ENCODE assay signal across 18 cellular contexts in genomic region chr2:84980263-84980983, GRCh38. TPM values are rescaled to one million over a fixed set of nuclear protein-coding genes. Genes with fewer than 3 reads are reported as not detected.
DNase-seq lines count a peak whose midpoint lies in the region; ATAC-seq and TF ChIP-seq lines count a peak whose summit lies in the region.
"Had no signal": no experiment of that assay in that cellular context is flagged by ENCODE, and none has a peak within 500 bp of the region (broad histone marks: within the 10 kb centered on the region; RNA-seq: fewer than 3 reads in every experiment).

No MANE protein-coding gene starts in this region.

- H3K23ac ChIP-seq in IMR-90 (ENCODE audit: low read depth, low read length): no peak overlapping the region

- peak overlapping the region; percentile 13 for H2BK5ac ChIP-seq in IMR-90 (ENCODE audit: low read depth, low read length, poor library complexity, severe bottlenecking)

- no peaks in the 10 kb centered on the region for H3K9me3 Mint-ChIP-seq in stimulated activated naive CD8-positive, alpha-beta T cell treated with anti-CD3 and anti-CD28 coated beads, Interleukin-15, Interleukin-2, amounts not matched to agents 100 ng/mL and 50 ng/mL, for 24 hours
- H3K9me3 Mint-ChIP-seq in endodermal cell: no peaks in the 10 kb centered on the region
- H3K9me3 Mint-ChIP-seq in type B pancreatic cell: no peaks in the 10 kb centered on the region
- H3K9me3 Mint-ChIP-seq: T-cell had no signal

- peaks cover 4% of the 10 kb centered on the region for H3K36me3 ChIP-seq in IMR-90 (ENCODE audit: control insufficient read depth, insufficient read depth, low read length)
- H3K36me3 ChIP-seq in endodermal cell (ENCODE audit: control insufficient read depth, insufficient read depth, low read length): peaks cover 12% of the 10 kb centered on the region

- peak overlapping the region; percentile 41; the same call in 1 of the 2 replicates for H3K27ac ChIP-seq in IMR-90 (ENCODE audit: insufficient read depth, low read length)
- peak overlapping the region; percentile 10 for H3K27ac ChIP-seq in endodermal cell (ENCODE audit: low read depth, low read length)
- H3K27ac ChIP-seq: hepatocyte, skin epidermis had no signal

- peaks cover 71% of the 10 kb centered on the region for H3K4me1 Mint-ChIP-seq in stimulated activated naive CD8-positive, alpha-beta T cell treated with anti-CD3 and anti-CD28 coated beads, Interleukin-15, Interleukin-2, amounts not matched to agents 100 ng/mL and 50 ng/mL, for 24 hours (ENCODE audit: low read depth)
- peaks cover 4% of the 10 kb centered on the region for H3K4me1 Mint-ChIP-seq in endodermal cell
- H3K4me1 Mint-ChIP-seq in type B pancreatic cell (ENCODE audit: unreplicated experiment): peaks cover 19% of the 10 kb centered on the region

- peaks cover 18% of the 10 kb centered on the region for H3K9me1 ChIP-seq in IMR-90 (ENCODE audit: insufficient read depth, low read length)

- H4K5ac ChIP-seq in IMR-90 (ENCODE audit: low read depth, low read length): no peak overlapping the region

- H3K4ac ChIP-seq in IMR-90 (ENCODE audit: low read depth, low read length): no peak overlapping the region

- H3K4me3 ChIP-seq in IMR-90 (ENCODE audit: insufficient read depth, low read depth, low read length) (no peak overlapping the region), endodermal cell (ENCODE audit: low read length) (no peak overlapping the region)
- H3K4me3 ChIP-seq: hepatocyte, skin epidermis had no signal

- H3K36me3 Mint-ChIP-seq in stimulated activated naive CD8-positive, alpha-beta T cell treated with anti-CD3 and anti-CD28 coated beads, Interleukin-15, Interleukin-2, amounts not matched to agents 100 ng/mL and 50 ng/mL, for 24 hours (ENCODE audit: low read depth): peaks cover 45% of the 10 kb centered on the region
- H3K36me3 Mint-ChIP-seq in endodermal cell (ENCODE audit: low read depth) (peaks cover 14% of the 10 kb centered on the region), type B pancreatic cell (peaks cover 26% of the 10 kb centered on the region)

- no peak overlapping the region for H2AFZ ChIP-seq in IMR-90 (replicated peaks; ENCODE audit: low read length, poor library complexity)
- H2AFZ ChIP-seq: hepatocyte had no signal

- H3K27me3 ChIP-seq in IMR-90 (ENCODE audit: control insufficient read depth, insufficient read depth, low read length) (no peaks in the 10 kb centered on the region), endodermal cell (ENCODE audit: control insufficient read depth, insufficient read depth, low read length, poor library complexity, severe bottlenecking) (no peaks in the 10 kb centered on the region)
- H3K27me3 ChIP-seq: hepatocyte had no signal

- no peak overlapping the region for H3K18ac ChIP-seq in IMR-90 (ENCODE audit: low read depth, low read length)

- H3K79me1 ChIP-seq in IMR-90 (ENCODE audit: low read depth in 1 of 2, low read length in 2 of 2): peaks cover 0 to 52% of the 10 kb centered on the region in 2 experiments; a peak in 2 of 4 replicates

- peak overlapping the region; percentile 10; the same call in 1 of the 2 replicates for H2AK5ac ChIP-seq in IMR-90 (ENCODE audit: low read depth, low read length)

- H2BK20ac ChIP-seq in IMR-90 (ENCODE audit: low read depth, low read length): no peak overlapping the region

- peak overlapping the region; percentile 70 for H3K27ac Mint-ChIP-seq in stimulated activated naive CD8-positive, alpha-beta T cell treated with anti-CD3 and anti-CD28 coated beads, Interleukin-15, Interleukin-2, amounts not matched to agents 100 ng/mL and 50 ng/mL, for 24 hours
- H3K27ac Mint-ChIP-seq in endodermal cell: peak overlapping the region; percentile 56
- peak overlapping the region; percentile 11 for H3K27ac Mint-ChIP-seq in type B pancreatic cell
- H3K27ac Mint-ChIP-seq: T-cell had no signal

- BruUV-seq in IMR-90 (replicated peaks; lab: Mats Ljungman, UMichigan): no TSS peak

- H3K4me1 ChIP-seq in IMR-90 (ENCODE audit: control insufficient read depth, insufficient read depth, low read length) (peaks cover 7% of the 10 kb centered on the region), endodermal cell (ENCODE audit: control insufficient read depth, insufficient read depth, low read length) (no peaks in the 10 kb centered on the region)

- no peak for ATAC-seq in stimulated activated naive CD8-positive, alpha-beta T cell treated with anti-CD3 and anti-CD28 coated beads, Interleukin-15, Interleukin-2, amounts not matched to agents 100 U/mL and 50 U/mL, for 24 hours
- ATAC-seq in IMR-90 (ENCODE audit: low read depth) (no peak), HG03139 (IDR thresholded peaks at IDR 0.05; ENCODE audit: unreplicated experiment) (no peak), HG02571 (IDR thresholded peaks at IDR 0.05; ENCODE audit: unreplicated experiment) (no peak)
- ATAC-seq: T-cell had no signal

- no peaks in the 10 kb centered on the region for H3K9me3 ChIP-seq in IMR-90 (ENCODE audit: control insufficient read depth, insufficient read depth, low read length)
- no peaks in the 10 kb centered on the region for H3K9me3 ChIP-seq in endodermal cell (ENCODE audit: control insufficient read depth, low read length)

- no peak overlapping the region for H4K8ac ChIP-seq in IMR-90 (ENCODE audit: low read depth in 2 of 2, low read length in 2 of 2)

- CTCF ChIA-PET in IMR-90 (lab: Yijun Ruan, JAX): no interaction called here

- intact Hi-C loops in IMR-90 (cut with micrococcal nuclease): no loop called here

- no peak overlapping the region for H3K4me2 ChIP-seq in IMR-90 (ENCODE audit: low read depth, low read length)
- H3K4me2 ChIP-seq: hepatocyte had no signal

- no peak overlapping the region for H3K56ac ChIP-seq in IMR-90 (ENCODE audit: extremely low read depth, insufficient read depth, low read length)

- TF ChIP-seq RAD21 in IMR-90 (IDR thresholded peaks at IDR 0.05; ENCODE audit: low read length): no peak

- H4K91ac ChIP-seq in IMR-90 (ENCODE audit: insufficient read depth, low read depth, low read length): no peak overlapping the region

- no peak overlapping the region for H3K14ac ChIP-seq in IMR-90 (replicated peaks; ENCODE audit: low read depth, low read length)

- TF ChIP-seq POLR2A in IMR-90 (IDR thresholded peaks at IDR 0.05; ENCODE audit: low read depth, low read length): no peak

- H3K27me3 Mint-ChIP-seq in stimulated activated naive CD8-positive, alpha-beta T cell treated with anti-CD3 and anti-CD28 coated beads, Interleukin-15, Interleukin-2, amounts not matched to agents 100 ng/mL and 50 ng/mL, for 24 hours: no peaks in the 10 kb centered on the region
- no peaks in the 10 kb centered on the region for H3K27me3 Mint-ChIP-seq in endodermal cell (ENCODE audit: insufficient read depth)
- no peaks in the 10 kb centered on the region for H3K27me3 Mint-ChIP-seq in type B pancreatic cell
- H3K27me3 Mint-ChIP-seq: T-cell had no signal

- no peak overlapping the region for H3K4me3 Mint-ChIP-seq in stimulated activated naive CD8-positive, alpha-beta T cell treated with anti-CD3 and anti-CD28 coated beads, Interleukin-15, Interleukin-2, amounts not matched to agents 100 ng/mL and 50 ng/mL, for 24 hours
- H3K4me3 Mint-ChIP-seq in endodermal cell (no peak overlapping the region), type B pancreatic cell (no peak overlapping the region)

- in situ Hi-C loops in IMR-90 (cut with MboI; ENCODE audit: low sequenced_read_pairs): no loop called here

- H3K9ac ChIP-seq in IMR-90 (ENCODE audit: low read depth, low read length) (no peak overlapping the region), endodermal cell (ENCODE audit: extremely low read depth, low read length, poor library complexity, severe bottlenecking) (no peak overlapping the region)

- WGBS in IMR-90 (ENCODE audit: extremely low coverage in 2 of 2, insufficient read length in 1 of 2), 2 experiments: no CpG with 5 or more reads among the region's 6 CpGs
- WGBS in endodermal cell (ENCODE audit: insufficient coverage in 1 of 2, insufficient read length in 1 of 2), 2 experiments: 96% methylated on average over 6 of the region's 6 CpGs

- H2AK9ac ChIP-seq in IMR-90 (replicated peaks; ENCODE audit: low read depth, low read length, poor library complexity): no peak overlapping the region

- peaks cover 91% of the 10 kb centered on the region for H4K20me1 ChIP-seq in IMR-90 (ENCODE audit: insufficient read depth, low read length)

- dilution Hi-C loops in IMR-90 (cut with HindIII; ENCODE audit: low sequenced_read_pairs, unreplicated experiment): no loop called here

- TF ChIP-seq CTCF in IMR-90 (conservative IDR thresholded peaks at IDR 0.05; ENCODE audit: low read depth, low read length): no peak
- no peak for TF ChIP-seq CTCF in endodermal cell (conservative IDR thresholded peaks at IDR 0.05)
- TF ChIP-seq CTCF in type B pancreatic cell (conservative IDR thresholded peaks at IDR 0.05): no peak

- no peak for DNase-seq in stimulated activated naive CD8-positive, alpha-beta T cell treated with anti-CD3 and anti-CD28 coated beads, Interleukin-15, Interleukin-2, amounts not matched to agents 100 U/mL and 50 U/mL, for 24 hours
- DNase-seq in IMR-90 (no peak), endodermal cell (peak; percentile 46), type B pancreatic cell (ENCODE audit: extremely low spot score, unreplicated experiment) (no peak), NCI-H226 (no peak)
- DNase-seq: activated CD4-positive, alpha-beta T cell treated with anti-CD3 and anti-CD28 coated beads, Interleukin-2, amount 50 U/mL, for 48 hours; C1 segment of cervical spinal cord; GF-D8; H7; NCI-H1048; NCI-H510A; substantia nigra; T-cell had no signal

- POLR2A ChIA-PET in IMR-90 (lab: Charles Lee; ENCODE audit: unreplicated experiment): interaction anchor here (0.7 kb wide), 1 partner anchor 11 kb away, joined by 4 read pairs; no protein-coding TSS in a partner anchor

- no peak overlapping the region for H2BK15ac ChIP-seq in IMR-90 (ENCODE audit: low read depth, low read length)

- H2BK120ac ChIP-seq in IMR-90 (ENCODE audit: low read depth, low read length): no peak overlapping the region

TF ChIP-seq in IMR-90, 13 proteins besides CTCF, POLR2A, EP300 and RAD21 (continues in another document):
- TF ChIP-seq RFX5 (IDR thresholded peaks at IDR 0.05; ENCODE audit: low read depth, low read length) (no peak), SMC3 (IDR thresholded peaks at IDR 0.05; ENCODE audit: low read depth, low read length) (no peak), CHD1 (IDR thresholded peaks at IDR 0.05; ENCODE audit: low read depth, low read length) (no peak)

RNA-seq across cellular contexts. Expression of gene KCMF1, which starts 9.5 kb away (rescaled TPM):
- total RNA-seq in IMR-90 (2012; rRNA removed): 108 and 118 TPM in 2 replicates
- polyA plus RNA-seq in IMR-90 (2012; rRNA removed): 49.6 and 49.9 TPM in 2 replicates
- polyA plus RNA-seq in IMR-90 (2012; cell fraction: cytosol; rRNA removed): 7.8 and 8.4 TPM in 2 replicates
- polyA plus RNA-seq in IMR-90 (2012; cell fraction: nucleus; rRNA removed; ENCODE audit: low replicate concordance): 5.9 and 39.0 TPM in 2 replicates
- total RNA-seq in endodermal cell: 10 to 100 TPM; 71.8 to 86.8 TPM
- 77.4 TPM for polyA plus RNA-seq in endodermal cell (2013, experiment 1 of 2)
- 68.3 TPM for polyA plus RNA-seq in endodermal cell (2013, experiment 2 of 2)
- 61.4 and 62.2 TPM in 2 replicates for total RNA-seq in type B pancreatic cell (ENCODE audit: low replicate concordance)

Comparison
In these comparisons a context has a peak if more than half of its experiments do, and no peak if none do; other contexts are left out.
1. H3K27ac Mint-ChIP-seq: peak in every context shown above with its lines; median percentile 70 in stimulated activated naive CD8-positive, alpha-beta T cell treated with anti-CD3 and anti-CD28 coated beads, Interleukin-15, Interleukin-2, amounts not matched to agents 100 ng/mL and 50 ng/mL, for 24 hours; 56 in endodermal cell; 11 in type B pancreatic cell.